7 cellular contexts compared by ENCODE assay signal in genomic region chr2:87521489-87521888, GRCh38.
A peak's percentile ranks its signal among the peaks of the same experiment; 100 is the strongest.
DNase-seq lines count a peak whose midpoint lies in the region; ATAC-seq and TF ChIP-seq lines count a peak whose summit lies in the region.
"Not testable (repeated sequence)": the region's sequence is repeated elsewhere in the genome, so short reads cannot be mapped to it uniquely, and the experiment has no call there.

No MANE protein-coding gene starts in this region.

- not testable (repeated sequence) for ATAC-seq in CD8-positive, alpha-beta T cell; activated naive CD8-positive, alpha-beta T cell treated with anti-CD3 and anti-CD28 coated beads, Interleukin-2, amount 10 ng/mL, durations not matched to agents 7 days and 5 days (ENCODE audit: low read depth); stimulated activated effector memory CD8-positive, alpha-beta T cell treated with anti-CD3 and anti-CD28 coated beads, Interleukin-12 subunit alpha, Interleukin-12 subunit beta, amount 100 ng/mL, for 72 hours
- peak; percentile 10 for ATAC-seq in activated B cell treated with CpG ODN at 0.5 μM for 24 hours (ENCODE audit: low read depth)

- not testable (repeated sequence) for H3K4me3 ChIP-seq in CD8-positive, alpha-beta T cell (ENCODE audit: low read depth, low read length); MM.1S (ENCODE audit: low read length); mucosa of rectum (ENCODE audit: low read length in 2 of 2)

- H3K27ac ChIP-seq in CD8-positive, alpha-beta T cell (ENCODE audit: low read depth, low read length) = not testable (repeated sequence)
- H3K27ac ChIP-seq in MM.1S (ENCODE audit: low read length) = peak overlapping the region; percentile 13; the same call in 1 of the 2 replicates
- peak overlapping the region; percentile 15 to 54 for H3K27ac ChIP-seq in mucosa of rectum (ENCODE audit: low read depth in 2 of 2, low read length in 2 of 2)

- POLR2A ChIA-PET in CD8-positive, alpha-beta T cell (lab: Charles Lee); activated B cell treated with CpG ODN at 0.5 μM for 24 hours (lab: Charles Lee); activated naive CD8-positive, alpha-beta T cell treated with anti-CD3 and anti-CD28 coated beads, Interleukin-2, amount 10 ng/mL, durations not matched to agents 7 days and 5 days (lab: Charles Lee): not testable (repeated sequence)

- not testable (repeated sequence) for H3K4me3 Mint-ChIP-seq in CD8-positive, alpha-beta T cell; activated T-helper 1 cell treated with anti-CD3 and anti-CD28 coated beads, Interleukin-12 subunit alpha, Interleukin-12 subunit beta, Interleukin-2, Interleukin-4 antibody, amounts not matched to agents 30 ng/mL and 10 ng/mL and 1 ng/mL, durations not matched to agents 14 hours and 24 hours and 36 hours
- peak overlapping the region; percentile 32 for H3K4me3 Mint-ChIP-seq in activated B cell treated with CpG ODN at 0.5 μM for 24 hours
- H3K4me3 Mint-ChIP-seq in activated naive CD8-positive, alpha-beta T cell treated with anti-CD3 and anti-CD28 coated beads, Interleukin-2, amount 10 ng/mL, durations not matched to agents 7 days and 5 days = peak overlapping the region; percentile 19
- peak overlapping the region; percentile 15 for H3K4me3 Mint-ChIP-seq in stimulated activated effector memory CD8-positive, alpha-beta T cell treated with anti-CD3 and anti-CD28 coated beads, Interleukin-12 subunit alpha, Interleukin-12 subunit beta, amount 100 ng/mL, for 72 hours

- CTCF ChIA-PET in CD8-positive, alpha-beta T cell (lab: Charles Lee); activated B cell treated with CpG ODN at 0.5 μM for 24 hours (lab: Charles Lee): not testable (repeated sequence)

- not testable (repeated sequence) for H3K9ac ChIP-seq in MM.1S (ENCODE audit: low read length); mucosa of rectum (ENCODE audit: low read depth in 1 of 2, low read length in 2 of 2)

- not testable (repeated sequence) for DNase-seq in CD8-positive, alpha-beta T cell; MM.1S; activated B cell treated with CpG ODN at 0.5 μM for 24 hours; activated T-helper 1 cell treated with anti-CD3 and anti-CD28 coated beads, Interleukin-12 subunit alpha, Interleukin-12 subunit beta, Interleukin-2, Interleukin-4 antibody, amounts not matched to agents 30 ng/mL and 10 ng/mL and 1 ng/mL, durations not matched to agents 14 hours and 24 hours and 36 hours (ENCODE audit: low spot score); activated naive CD8-positive, alpha-beta T cell treated with anti-CD3 and anti-CD28 coated beads, Interleukin-2, amount 10 ng/mL, durations not matched to agents 7 days and 5 days; stimulated activated effector memory CD8-positive, alpha-beta T cell treated with anti-CD3 and anti-CD28 coated beads, Interleukin-12 subunit alpha, Interleukin-12 subunit beta, amount 100 ng/mL, for 72 hours (ENCODE audit: low spot score in 2 of 2)

- not testable (repeated sequence) for H3F3A ChIP-seq in MM.1S (ENCODE audit: insufficient read depth, low read length)

- H3K36me3 Mint-ChIP-seq in CD8-positive, alpha-beta T cell; activated B cell treated with CpG ODN at 0.5 μM for 24 hours (ENCODE audit: low read depth); activated naive CD8-positive, alpha-beta T cell treated with anti-CD3 and anti-CD28 coated beads, Interleukin-2, amount 10 ng/mL, durations not matched to agents 7 days and 5 days; stimulated activated effector memory CD8-positive, alpha-beta T cell treated with anti-CD3 and anti-CD28 coated beads, Interleukin-12 subunit alpha, Interleukin-12 subunit beta, amount 100 ng/mL, for 72 hours: not testable (repeated sequence)
- peaks cover 23% of the 10 kb centered on the region for H3K36me3 Mint-ChIP-seq in activated T-helper 1 cell treated with anti-CD3 and anti-CD28 coated beads, Interleukin-12 subunit alpha, Interleukin-12 subunit beta, Interleukin-2, Interleukin-4 antibody, amounts not matched to agents 30 ng/mL and 10 ng/mL and 1 ng/mL, durations not matched to agents 14 hours and 24 hours and 36 hours (ENCODE audit: low read depth)

- H3K9me3 ChIP-seq in CD8-positive, alpha-beta T cell (ENCODE audit: low read length); MM.1S (replicated peaks; ENCODE audit: insufficient read depth, low read length); mucosa of rectum (ENCODE audit: control insufficient read depth in 2 of 2, low read length in 2 of 2): not testable (repeated sequence)

- not testable (repeated sequence) for H3K27me3 Mint-ChIP-seq in CD8-positive, alpha-beta T cell (ENCODE audit: low read depth); activated B cell treated with CpG ODN at 0.5 μM for 24 hours; activated T-helper 1 cell treated with anti-CD3 and anti-CD28 coated beads, Interleukin-12 subunit alpha, Interleukin-12 subunit beta, Interleukin-2, Interleukin-4 antibody, amounts not matched to agents 30 ng/mL and 10 ng/mL and 1 ng/mL, durations not matched to agents 14 hours and 24 hours and 36 hours (ENCODE audit: insufficient read depth); activated naive CD8-positive, alpha-beta T cell treated with anti-CD3 and anti-CD28 coated beads, Interleukin-2, amount 10 ng/mL, durations not matched to agents 7 days and 5 days

- not testable (repeated sequence) for H3K4me1 ChIP-seq in CD8-positive, alpha-beta T cell (ENCODE audit: insufficient read depth, low read length); MM.1S (ENCODE audit: low read length); mucosa of rectum (ENCODE audit: control insufficient read depth in 2 of 2, insufficient read depth in 2 of 2, low read length in 2 of 2)

- H3K4me2 ChIP-seq in MM.1S (ENCODE audit: low read depth, low read length) = not testable (repeated sequence)

- not testable (repeated sequence) for H3K36me3 ChIP-seq in CD8-positive, alpha-beta T cell (ENCODE audit: insufficient read depth, low read length); MM.1S (replicated peaks; ENCODE audit: insufficient read depth, low read length); mucosa of rectum (ENCODE audit: control insufficient read depth in 2 of 2, insufficient read depth in 2 of 2, low read length in 2 of 2)

- H3K9me3 Mint-ChIP-seq in CD8-positive, alpha-beta T cell; activated B cell treated with CpG ODN at 0.5 μM for 24 hours; activated T-helper 1 cell treated with anti-CD3 and anti-CD28 coated beads, Interleukin-12 subunit alpha, Interleukin-12 subunit beta, Interleukin-2, Interleukin-4 antibody, amounts not matched to agents 30 ng/mL and 10 ng/mL and 1 ng/mL, durations not matched to agents 14 hours and 24 hours and 36 hours; activated naive CD8-positive, alpha-beta T cell treated with anti-CD3 and anti-CD28 coated beads, Interleukin-2, amount 10 ng/mL, durations not matched to agents 7 days and 5 days; stimulated activated effector memory CD8-positive, alpha-beta T cell treated with anti-CD3 and anti-CD28 coated beads, Interleukin-12 subunit alpha, Interleukin-12 subunit beta, amount 100 ng/mL, for 72 hours: not testable (repeated sequence)

- not testable (repeated sequence) for H2AFZ ChIP-seq in MM.1S (ENCODE audit: low read length)

- intact Hi-C loops in CD8-positive, alpha-beta T cell (cut with DNase I, micrococcal nuclease); activated B cell treated with CpG ODN at 0.5 μM for 24 hours (cut with micrococcal nuclease); activated T-helper 1 cell treated with anti-CD3 and anti-CD28 coated beads, Interleukin-12 subunit alpha, Interleukin-12 subunit beta, Interleukin-2, Interleukin-4 antibody, amounts not matched to agents 30 ng/mL and 10 ng/mL and 1 ng/mL, durations not matched to agents 14 hours and 24 hours and 36 hours (cut with micrococcal nuclease): not testable (repeated sequence)

- not testable (repeated sequence) for H4K20me1 ChIP-seq in MM.1S (ENCODE audit: insufficient read depth, low read length)

- peaks cover 19% of the 10 kb centered on the region for H3K79me2 ChIP-seq in MM.1S (ENCODE audit: low read length)

- not testable (repeated sequence) for H3K9me2 ChIP-seq in MM.1S (replicated peaks; ENCODE audit: insufficient read depth, low read length)

- H3K27ac Mint-ChIP-seq in CD8-positive, alpha-beta T cell = peak overlapping the region; percentile 89
- H3K27ac Mint-ChIP-seq in activated B cell treated with CpG ODN at 0.5 μM for 24 hours = peak overlapping the region; percentile 93
- H3K27ac Mint-ChIP-seq in activated T-helper 1 cell treated with anti-CD3 and anti-CD28 coated beads, Interleukin-12 subunit alpha, Interleukin-12 subunit beta, Interleukin-2, Interleukin-4 antibody, amounts not matched to agents 30 ng/mL and 10 ng/mL and 1 ng/mL, durations not matched to agents 14 hours and 24 hours and 36 hours = peak overlapping the region; percentile 79
- peak overlapping the region; percentile 67 for H3K27ac Mint-ChIP-seq in activated naive CD8-positive, alpha-beta T cell treated with anti-CD3 and anti-CD28 coated beads, Interleukin-2, amount 10 ng/mL, durations not matched to agents 7 days and 5 days
- not testable (repeated sequence) for H3K27ac Mint-ChIP-seq in stimulated activated effector memory CD8-positive, alpha-beta T cell treated with anti-CD3 and anti-CD28 coated beads, Interleukin-12 subunit alpha, Interleukin-12 subunit beta, amount 100 ng/mL, for 72 hours

- peaks cover 18% of the 10 kb centered on the region for H3K4me1 Mint-ChIP-seq in CD8-positive, alpha-beta T cell (ENCODE audit: low read depth)
- peaks cover 56% of the 10 kb centered on the region for H3K4me1 Mint-ChIP-seq in activated B cell treated with CpG ODN at 0.5 μM for 24 hours
- peaks cover 15% of the 10 kb centered on the region for H3K4me1 Mint-ChIP-seq in activated T-helper 1 cell treated with anti-CD3 and anti-CD28 coated beads, Interleukin-12 subunit alpha, Interleukin-12 subunit beta, Interleukin-2, Interleukin-4 antibody, amounts not matched to agents 30 ng/mL and 10 ng/mL and 1 ng/mL, durations not matched to agents 14 hours and 24 hours and 36 hours (ENCODE audit: low read depth)
- peaks cover 21% of the 10 kb centered on the region for H3K4me1 Mint-ChIP-seq in activated naive CD8-positive, alpha-beta T cell treated with anti-CD3 and anti-CD28 coated beads, Interleukin-2, amount 10 ng/mL, durations not matched to agents 7 days and 5 days
- peaks cover 15% of the 10 kb centered on the region for H3K4me1 Mint-ChIP-seq in stimulated activated effector memory CD8-positive, alpha-beta T cell treated with anti-CD3 and anti-CD28 coated beads, Interleukin-12 subunit alpha, Interleukin-12 subunit beta, amount 100 ng/mL, for 72 hours

- not testable (repeated sequence) for H3K27me3 ChIP-seq in CD8-positive, alpha-beta T cell (ENCODE audit: insufficient read depth, low read length); MM.1S (replicated peaks; ENCODE audit: insufficient read depth, low read length); mucosa of rectum (ENCODE audit: control insufficient read depth in 2 of 2, insufficient read depth in 2 of 2, low read length in 2 of 2)

- not testable (repeated sequence) for TF ChIP-seq CTCF in CD8-positive, alpha-beta T cell (IDR thresholded peaks at IDR 0.05); MM.1S (IDR thresholded peaks at IDR 0.05; ENCODE audit: low read length); activated B cell treated with CpG ODN at 0.5 μM for 24 hours (IDR thresholded peaks at IDR 0.05)
